ENCODE assay signal across 2 cellular contexts in genomic region chr5:122584411-122585110, GRCh38.
TF ChIP-seq lines count a peak whose summit lies in the region.

No MANE protein-coding gene starts in this region.

TF ChIP-seq in GM23338, 12 proteins besides CTCF, POLR2A, EP300 and RAD21:
- no peak for TF ChIP-seq REST (IDR thresholded peaks at IDR 0.05; ENCODE audit: unreplicated experiment)
- TF ChIP-seq EZH2 (IDR thresholded peaks at IDR 0.05; ENCODE audit: low read depth, unreplicated experiment), result no peak
- TF ChIP-seq ZNF114 (CRISPR knock-in tag; IDR thresholded peaks at IDR 0.05), result no peak
- no peak for TF ChIP-seq NANOG (IDR thresholded peaks at IDR 0.05; ENCODE audit: borderline replicate concordance)
- no peak for TF ChIP-seq JUNB (IDR thresholded peaks at IDR 0.05; ENCODE audit: unreplicated experiment)
- TF ChIP-seq ZNF462 (CRISPR knock-in tag; IDR thresholded peaks at IDR 0.05), result no peak
- TF ChIP-seq STAT1 (IDR thresholded peaks at IDR 0.05; ENCODE audit: unreplicated experiment), result no peak
- no peak for TF ChIP-seq POLR2AphosphoS5 (IDR thresholded peaks at IDR 0.05; ENCODE audit: low read depth)
- TF ChIP-seq CREB1 (CRISPR knock-in tag; IDR thresholded peaks at IDR 0.05; ENCODE audit: low read depth), result no peak
- TF ChIP-seq EZH2phosphoT487 (IDR thresholded peaks at IDR 0.05; ENCODE audit: unreplicated experiment), result no peak
- TF ChIP-seq ZNF331 (CRISPR knock-in tag; IDR thresholded peaks at IDR 0.05; ENCODE audit: low read depth), result no peak
- TF ChIP-seq ETS1 (IDR thresholded peaks at IDR 0.05), result no peak

TF ChIP-seq in neural cell, 6 proteins besides CTCF, POLR2A, EP300 and RAD21:
- TF ChIP-seq REST (IDR thresholded peaks at IDR 0.05; ENCODE audit: borderline replicate concordance) (peak; percentile 31), MXI1 (conservative IDR thresholded peaks at IDR 0.05; ENCODE audit: poor library complexity, severe bottlenecking) (no peak), EZH2 (IDR thresholded peaks at IDR 0.05; ENCODE audit: borderline replicate concordance, insufficient read depth, low read length, poor library complexity, severe bottlenecking) (no peak), SMC3 (conservative IDR thresholded peaks at IDR 0.05; ENCODE audit: poor library complexity) (no peak), TAF1 (IDR thresholded peaks at IDR 0.05; ENCODE audit: low read depth) (no peak), POLR2AphosphoS5 (IDR thresholded peaks at IDR 0.05) (peak; percentile 95)
